In genomic region chr4:24979554-24979953, GRCh38 we compare ENCODE assay signal across 8 cellular contexts. TPM values are rescaled to one million over a fixed set of nuclear protein-coding genes. Genes with fewer than 3 reads are reported as not detected.
A peak's percentile ranks its signal among the peaks of the same experiment; 100 is the strongest.
DNase-seq lines count a peak whose midpoint lies in the region; ATAC-seq and TF ChIP-seq lines count a peak whose summit lies in the region.

No MANE protein-coding gene starts in this region.

- ATAC-seq in heart right ventricle, result peak; percentile 86 to 96 (median 94)
- no peak for ATAC-seq in GM19351 (IDR thresholded peaks at IDR 0.05; ENCODE audit: unreplicated experiment)

- no peaks in the 10 kb centered on the region for H3K36me3 ChIP-seq in heart right ventricle
- no peaks in the 10 kb centered on the region for H3K36me3 ChIP-seq in skeletal muscle tissue (ENCODE audit: control insufficient read depth in 3 of 3, insufficient read depth in 3 of 3, low read length in 3 of 3)

- peaks cover 3 to 39% (median 20%) of the 10 kb centered on the region in 9 donors for H3K4me1 ChIP-seq in heart right ventricle
- H3K4me1 ChIP-seq in skeletal muscle tissue (ENCODE audit: control insufficient read depth in 3 of 3, insufficient read depth in 3 of 3, low read length in 3 of 3), result peaks cover 0 to 7% (median 5%) of the 10 kb centered on the region in 3 donors

- H3K9me3 ChIP-seq in heart right ventricle (no peaks in the 10 kb centered on the region), skeletal muscle tissue (ENCODE audit: control insufficient read depth in 3 of 3, low read length in 3 of 3) (no peaks in the 10 kb centered on the region)

- intact Hi-C loops in heart right ventricle (cut with DNase I) (loop anchor here in 6 of 10 donors (2.0 to 10.0 kb wide), 4 partner anchors 55 to 397 kb away; partner anchors contain the start of genes CCDC149 (in 4 of the 6) and DHX15 (in 1 of the 6)), posterior cingulate gyrus (cut with DNase I) (no loop called here)

- peak overlapping the region in 7 of 10 donors; percentile 21 to 47 (median 39) for H3K4me3 ChIP-seq in heart right ventricle
- H3K4me3 ChIP-seq in skeletal muscle tissue (ENCODE audit: low read length in 3 of 3), result peak overlapping the region in 2 of 3 donors; percentile 46 to 74

- no peaks in the 10 kb centered on the region for H3K27me3 ChIP-seq in heart right ventricle
- peaks cover 0 to 3% (median 0%) of the 10 kb centered on the region in 3 donors for H3K27me3 ChIP-seq in skeletal muscle tissue (ENCODE audit: control insufficient read depth in 3 of 3, insufficient read depth in 3 of 3, low read length in 3 of 3)

- TF ChIP-seq CTCF in heart right ventricle (IDR thresholded peaks at IDR 0.05), result no peak

- H3K27ac ChIP-seq in heart right ventricle, result peak overlapping the region; percentile 73 to 95 (median 88)
- peak overlapping the region; percentile 80 for H3K27ac ChIP-seq in skeletal muscle tissue (ENCODE audit: low read depth, low read length)

- H3K9ac ChIP-seq in skeletal muscle tissue (ENCODE audit: low read depth in 1 of 3, low read length in 3 of 3), result peak overlapping the region; percentile 46 to 84 (median 71)

- 61 to 63% methylated on average over 7 of the region's 7 CpGs for WGBS in heart right ventricle, 2 donors

- peak; percentile 91 for DNase-seq in GF-D8 (lab: John Stamatoyannopoulos, UW)
- peak; percentile 75 for DNase-seq in SKM-1 (lab: John Stamatoyannopoulos, UW; ENCODE audit: unreplicated experiment)
- DNase-seq in heart right ventricle, result peak in 1 of 2 donors; percentile 88
- DNase-seq in posterior cingulate gyrus, result no peak
- DNase-seq in cerebellum (ENCODE audit: low spot score), result no peak
- no peak for DNase-seq in kidney tubule cell (ENCODE audit: low spot score)

RNA-seq across cellular contexts. Expression of gene LGI2, which starts 51.2 kb away (rescaled TPM):
- total RNA-seq in heart right ventricle, result 1 to 10 TPM; 1.6 to 7.9 (median 2.5) TPM
- polyA plus RNA-seq in heart right ventricle, result 1 to 10 TPM in 1 of 2 donors, under 1 TPM in 1; 0.80 to 1.1 TPM
- total RNA-seq in skeletal muscle tissue, result 1.6 TPM
- total RNA-seq in cerebellum, result 5.5 TPM

Comparison
In these comparisons a context has a peak if more than half of its experiments do, and no peak if none do; other contexts are left out.
1. DNase-seq: peak in GF-D8 (single experiment) and SKM-1 (single experiment); none in posterior cingulate gyrus (0 of 10), cerebellum (single experiment) and kidney tubule cell (single experiment).